8 cellular contexts compared by ENCODE assay signal in the genomic region with DNA sequence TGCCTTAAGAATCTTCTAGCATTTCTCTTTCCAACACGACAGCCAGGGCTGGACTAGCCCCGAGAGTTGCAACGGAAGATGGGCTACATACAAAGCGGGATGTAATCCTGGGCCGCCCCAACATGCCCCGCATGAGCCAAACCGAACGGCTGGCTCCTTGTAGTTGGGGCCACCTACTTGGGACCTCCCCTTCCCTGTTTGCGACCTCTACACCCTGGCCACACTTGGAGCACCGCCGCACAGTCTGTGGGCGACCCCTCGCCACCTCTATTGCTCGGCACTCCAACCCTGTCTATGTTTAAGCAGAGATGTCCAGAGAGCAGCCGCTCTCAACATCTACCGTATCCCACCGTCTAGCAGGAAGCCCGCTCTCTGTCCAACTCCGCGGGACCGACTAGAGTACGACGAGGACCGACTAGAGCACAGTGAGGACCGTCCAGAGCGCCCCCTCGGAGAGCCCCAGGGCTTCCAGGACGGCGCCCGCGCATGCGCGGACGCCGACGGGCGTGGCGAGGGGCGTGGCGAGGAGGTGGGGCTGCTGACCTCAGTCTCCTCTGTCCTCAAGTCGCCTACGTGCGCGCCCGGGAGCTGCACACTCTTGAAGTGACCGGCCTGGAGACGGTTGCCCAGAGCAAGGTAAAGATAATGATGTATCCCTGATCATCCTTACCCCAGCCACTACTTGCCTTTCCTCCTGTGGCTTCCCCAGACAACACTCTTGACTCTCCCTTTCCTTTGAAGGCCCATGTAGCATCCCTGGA. TPM values are rescaled to one million over a fixed set of nuclear protein-coding genes. Genes with fewer than 3 reads are reported as not detected.
DNase-seq lines count a peak whose midpoint lies in the region; ATAC-seq and TF ChIP-seq lines count a peak whose summit lies in the region.

No MANE protein-coding gene starts in this region.

- intact Hi-C loops in posterior vena cava (cut with DNase I) = no loop called here

- peak; percentile 91 for ATAC-seq in GM21390 (IDR thresholded peaks at IDR 0.05; ENCODE audit: unreplicated experiment)
- peak; percentile 60 for ATAC-seq in SK-N-SH treated with all-trans-retinoic acid at 6 μM for 48 hours
- peak; percentile 93 to 94 for ATAC-seq in upper lobe of left lung (ENCODE audit: low FRiP score in 2 of 2)

- H3K4me3 Mint-ChIP-seq in activated naive CD8-positive, alpha-beta T cell treated with anti-CD3 and anti-CD28 coated beads for 36 hours = peak overlapping the region; percentile 94

- H3K9me3 Mint-ChIP-seq in activated naive CD8-positive, alpha-beta T cell treated with anti-CD3 and anti-CD28 coated beads for 36 hours = peaks cover 2% of the 10 kb centered on the region

- TF ChIP-seq EP300 in upper lobe of left lung (IDR thresholded peaks at IDR 0.05) = peak in 1 of 4 donors; percentile 20

- peak; percentile 91 for DNase-seq in DMS53 (lab: John Stamatoyannopoulos, UW)
- peak; percentile 55 for DNase-seq in Jurkat, Clone E6-1 (ENCODE audit: low read depth, low spot score)
- peak; percentile 84 for DNase-seq in activated naive CD8-positive, alpha-beta T cell treated with anti-CD3 and anti-CD28 coated beads for 36 hours
- peak; percentile 86 to 91 for DNase-seq in cardiac muscle cell (ENCODE audit: low read depth in 1 of 2, low spot score in 1 of 2)
- peak; percentile 96 for DNase-seq in posterior vena cava (ENCODE audit: low spot score)
- DNase-seq in upper lobe of left lung = peak; percentile 95 to 98

- no peaks in the 10 kb centered on the region for H3K27me3 ChIP-seq in cardiac muscle cell
- no peaks in the 10 kb centered on the region for H3K27me3 ChIP-seq in upper lobe of left lung

- peaks cover 17% of the 10 kb centered on the region for H3K4me1 Mint-ChIP-seq in activated naive CD8-positive, alpha-beta T cell treated with anti-CD3 and anti-CD28 coated beads for 36 hours

- WGBS in upper lobe of left lung, 2 donors = 8 to 12% methylated on average over 5 to 23 of the region's 47 CpGs

- TF ChIP-seq POLR2A in upper lobe of left lung (IDR thresholded peaks at IDR 0.05) = peak in 3 of 4 donors; percentile 41 to 86 (median 85)

- no peaks in the 10 kb centered on the region for H3K27me3 Mint-ChIP-seq in activated naive CD8-positive, alpha-beta T cell treated with anti-CD3 and anti-CD28 coated beads for 36 hours

- H3K4me1 ChIP-seq in cardiac muscle cell (ENCODE audit: low read depth) (peaks cover 4% of the 10 kb centered on the region), upper lobe of left lung (peaks cover 10 to 24% (median 17%) of the 10 kb centered on the region in 4 donors)

- peak overlapping the region; percentile 17 for H3K27ac ChIP-seq in cardiac muscle cell
- peak overlapping the region; percentile 63 to 93 (median 84) for H3K27ac ChIP-seq in upper lobe of left lung

- no peaks in the 10 kb centered on the region for H3K36me3 ChIP-seq in cardiac muscle cell
- H3K36me3 ChIP-seq in upper lobe of left lung = no peaks in the 10 kb centered on the region

- H3K36me3 Mint-ChIP-seq in activated naive CD8-positive, alpha-beta T cell treated with anti-CD3 and anti-CD28 coated beads for 36 hours = no peaks in the 10 kb centered on the region

- H3K27ac Mint-ChIP-seq in activated naive CD8-positive, alpha-beta T cell treated with anti-CD3 and anti-CD28 coated beads for 36 hours = peak overlapping the region; percentile 89

- no peaks in the 10 kb centered on the region for H3K9me3 ChIP-seq in cardiac muscle cell (ENCODE audit: low read depth)
- H3K9me3 ChIP-seq in upper lobe of left lung = no peaks in the 10 kb centered on the region

- TF ChIP-seq CTCF in cardiac muscle cell (IDR thresholded peaks at IDR 0.05; ENCODE audit: low read depth, low read length) = peak; percentile 25
- TF ChIP-seq CTCF in upper lobe of left lung (IDR thresholded peaks at IDR 0.05) = no peak

- H3K4me3 ChIP-seq in Jurkat, Clone E6-1 (ENCODE audit: low read length) = peak overlapping the region; percentile 81
- H3K4me3 ChIP-seq in cardiac muscle cell = peak overlapping the region; percentile 34
- H3K4me3 ChIP-seq in upper lobe of left lung = peak overlapping the region; percentile 8 to 58 (median 40)

TF ChIP-seq in SK-N-SH treated with all-trans-retinoic acid at 6 μM for 48 hours, 23 proteins besides CTCF, POLR2A, EP300 and RAD21:
- TF ChIP-seq CSDC2 (CRISPR knock-in tag; IDR thresholded peaks at IDR 0.05) = no peak
- TF ChIP-seq OSR1 (CRISPR knock-in tag; IDR thresholded peaks at IDR 0.05) = no peak

RNA-seq across cellular contexts. Expression of gene NEAT1, which starts 32.3 kb away (rescaled TPM):
- 25.7 TPM for polyA plus RNA-seq in Jurkat, Clone E6-1 (2012; ENCODE audit: insufficient read depth, insufficient read length)
- 100 to 1,000 TPM; 136 to 155 TPM for total RNA-seq in activated naive CD8-positive, alpha-beta T cell treated with anti-CD3 and anti-CD28 coated beads for 36 hours
- total RNA-seq in cardiac muscle cell = 3.4 and 11.3 TPM in 2 replicates
- polyA plus RNA-seq in cardiac muscle cell = 4.2 and 5.6 TPM in 2 replicates
- 1,000 to 10,000 TPM in 1 of 2 donors, 100 to 1,000 TPM in 1; 742 to 1,004 TPM for total RNA-seq in posterior vena cava
- 1,000 to 10,000 TPM in 3 of 6 donors, 100 to 1,000 TPM in 3; 245 to 3,084 (median 1,019) TPM for total RNA-seq in upper lobe of left lung

RNA-seq across cellular contexts. Expression of gene MALAT1, which starts 44.0 kb away (rescaled TPM):
- 69.1 TPM for polyA plus RNA-seq in Jurkat, Clone E6-1 (2012; ENCODE audit: insufficient read depth, insufficient read length)
- total RNA-seq in activated naive CD8-positive, alpha-beta T cell treated with anti-CD3 and anti-CD28 coated beads for 36 hours = 1,000 to 10,000 TPM; 2,463 to 2,829 TPM
- total RNA-seq in cardiac muscle cell (3,311 and 7,439 TPM in 2 replicates), posterior vena cava (1,000 to 10,000 TPM; 9,235 to 9,828 TPM), upper lobe of left lung (over 10,000 TPM in 5 of 6 donors, 1,000 to 10,000 TPM in 1; 9,697 to 52,390 (median 19,698) TPM)
- 16,838 and 18,899 TPM in 2 replicates for polyA plus RNA-seq in cardiac muscle cell

Comparison
In these comparisons a context has a peak if more than half of its experiments do, and no peak if none do; other contexts are left out.
1. Peak in every context shown above with its lines: DNase-seq, ATAC-seq, H3K4me3 ChIP-seq and H3K27ac ChIP-seq.
2. RNA of gene NEAT1, which starts 32.3 kb away (total RNA-seq): 245 to 3,084 TPM in upper lobe of left lung, 742 to 1,004 TPM in posterior vena cava and 136 to 155 TPM in activated naive CD8-positive, alpha-beta T cell treated with anti-CD3 and anti-CD28 coated beads for 36 hours; 3.4 to 11.3 TPM in cardiac muscle cell; every median in the first group is over 10 times any median in the second.